In genomic region chr5:32275421-32275765, GRCh38 we compare ENCODE assay signal across 13 cellular contexts. TPM values are rescaled to one million over a fixed set of nuclear protein-coding genes. Genes with fewer than 3 reads are reported as not detected.
A peak's percentile ranks its signal among the peaks of the same experiment; 100 is the strongest.
DNase-seq lines count a peak whose midpoint lies in the region; ATAC-seq and TF ChIP-seq lines count a peak whose summit lies in the region.
"Had no signal": no experiment of that assay in that cellular context is flagged by ENCODE, and none has a peak within 500 bp of the region (broad histone marks: within the 10 kb centered on the region; RNA-seq: fewer than 3 reads in every experiment).

No MANE protein-coding gene starts in this region.

- peaks cover 5% of the 10 kb centered on the region for H3K36me3 Mint-ChIP-seq in activated naive CD4-positive, alpha-beta T cell treated with anti-CD3 and anti-CD28 coated beads, Interleukin-2, amount 50 U/mL, for 24 hours
- peaks cover 0 to under 1% of the 10 kb centered on the region in 2 donors for H3K36me3 Mint-ChIP-seq in activated naive CD4-positive, alpha-beta T cell treated with anti-CD3 and anti-CD28 coated beads, Interleukin-2, amount 50 U/mL, for 72 hours

- TF ChIP-seq CTCF in adrenal gland (IDR thresholded peaks at IDR 0.05) (no peak), stomach (IDR thresholded peaks at IDR 0.05) (no peak), spleen (IDR thresholded peaks at IDR 0.05 in 8 of 11, conservative IDR thresholded peaks at IDR 0.05 in 3 of 11) (no peak)

- WGBS in adrenal gland, 4 donors = 81 to 90% (median 82%) methylated on average over 3 of the region's 3 CpGs
- 46 to 75% (median 68%) methylated on average over 3 of the region's 3 CpGs for WGBS in stomach, 5 donors
- 77 to 85% (median 80%) methylated on average over 3 of the region's 3 CpGs for WGBS in spleen, 5 donors

- H3K27ac Mint-ChIP-seq in activated naive CD4-positive, alpha-beta T cell treated with anti-CD3 and anti-CD28 coated beads, Interleukin-2, amount 50 U/mL, for 24 hours = peak overlapping the region; percentile 66
- H3K27ac Mint-ChIP-seq in activated naive CD4-positive, alpha-beta T cell treated with anti-CD3 and anti-CD28 coated beads, Interleukin-2, amount 50 U/mL, for 72 hours = no peak overlapping the region
- H3K27ac Mint-ChIP-seq: activated naive CD8-positive, alpha-beta T cell; stimulated activated memory B cell treated with anti-CD40 and anti-IgM and Interleukin-4, amounts not matched to agents 10 μg/mL and 1 μg/mL and 100 μg/mL, for 72 hours had no signal

- H3K27me3 ChIP-seq in adrenal gland = no peaks in the 10 kb centered on the region
- H3K27me3 ChIP-seq in stomach = no peaks in the 10 kb centered on the region
- no peaks in the 10 kb centered on the region for H3K27me3 ChIP-seq in spleen (replicated peaks in 1 of 7)

- no peak for DNase-seq in activated naive CD4-positive, alpha-beta T cell treated with anti-CD3 and anti-CD28 coated beads, Interleukin-2, amount 50 U/mL, for 72 hours (ENCODE audit: low spot score in 2 of 2)
- DNase-seq in adrenal gland (peak in 1 of 7 donors; percentile 24), left kidney (ENCODE audit: low read depth, low spot score) (peak; percentile 43), stomach (no peak), spleen (no peak), RKO (ENCODE audit: low spot score) (no peak), AG20443 (ENCODE audit: low spot score) (no peak)
- DNase-seq: NCI-H1436, NCI-H748 treated with DMSO at 0.1 percent for 48 hours, SK-N-SH had no signal

- ATAC-seq in activated naive CD4-positive, alpha-beta T cell treated with anti-CD3 and anti-CD28 coated beads, Interleukin-2, amount 50 U/mL, for 72 hours = no peak
- ATAC-seq: stimulated activated memory B cell treated with anti-CD40 and anti-IgM and Interleukin-4, amounts not matched to agents 10 μg/mL and 1 μg/mL and 100 μg/mL, for 72 hours had no signal

- H3K4me1 ChIP-seq in adrenal gland (replicated peaks in 1 of 2) (peaks cover 19 to 27% of the 10 kb centered on the region in 2 donors), stomach (peaks cover 30 to 64% (median 47%) of the 10 kb centered on the region in 4 donors), spleen (peaks cover 13 to 73% (median 45%) of the 10 kb centered on the region in 6 donors)

- peak overlapping the region; percentile 6 for H3K4me3 Mint-ChIP-seq in activated naive CD4-positive, alpha-beta T cell treated with anti-CD3 and anti-CD28 coated beads, Interleukin-2, amount 50 U/mL, for 24 hours
- H3K4me3 Mint-ChIP-seq: activated naive CD8-positive, alpha-beta T cell; stimulated activated memory B cell treated with anti-CD40 and anti-IgM and Interleukin-4, amounts not matched to agents 10 μg/mL and 1 μg/mL and 100 μg/mL, for 72 hours had no signal

- peak overlapping the region in 3 of 5 donors; percentile 8 to 71 (median 11) for H3K27ac ChIP-seq in adrenal gland
- peak overlapping the region; percentile 20 to 80 (median 38) for H3K27ac ChIP-seq in stomach
- peak overlapping the region in 4 of 8 donors; percentile 13 to 61 (median 42) for H3K27ac ChIP-seq in spleen

- H3K4me1 Mint-ChIP-seq in activated naive CD4-positive, alpha-beta T cell treated with anti-CD3 and anti-CD28 coated beads, Interleukin-2, amount 50 U/mL, for 24 hours = peaks cover 44% of the 10 kb centered on the region

- H3K27me3 Mint-ChIP-seq in activated naive CD4-positive, alpha-beta T cell treated with anti-CD3 and anti-CD28 coated beads, Interleukin-2, amount 50 U/mL, for 24 hours = no peaks in the 10 kb centered on the region
- H3K27me3 Mint-ChIP-seq: activated naive CD8-positive, alpha-beta T cell; stimulated activated memory B cell treated with anti-CD40 and anti-IgM and Interleukin-4, amounts not matched to agents 10 μg/mL and 1 μg/mL and 100 μg/mL, for 72 hours had no signal

- TF ChIP-seq POLR2A in adrenal gland (IDR thresholded peaks at IDR 0.05) = no peak
- TF ChIP-seq POLR2A in stomach (IDR thresholded peaks at IDR 0.05) = no peak
- no peak for TF ChIP-seq POLR2A in spleen (IDR thresholded peaks at IDR 0.05)

- H3K9me3 ChIP-seq in adrenal gland (replicated peaks in 1 of 3) = no peaks in the 10 kb centered on the region
- no peaks in the 10 kb centered on the region for H3K9me3 ChIP-seq in stomach
- no peaks in the 10 kb centered on the region for H3K9me3 ChIP-seq in spleen
- H3K9me3 ChIP-seq: SK-N-SH had no signal

- intact Hi-C loops in adrenal gland (cut with DNase I) = loop anchor here in 1 of 2 donors (10.0 kb wide), 1 partner anchor 49 kb away; no protein-coding TSS in a partner anchor
- intact Hi-C loops in stomach (cut with DNase I; ENCODE audit: low total_unique reads) = no loop called here
- intact Hi-C loops in spleen (cut with DNase I; ENCODE audit: low total_unique reads) = no loop called here

- TF ChIP-seq EP300 in stomach (IDR thresholded peaks at IDR 0.05) = no peak

- H3K36me3 ChIP-seq in adrenal gland (replicated peaks in 1 of 2) = peaks cover 0 to 22% of the 10 kb centered on the region in 2 donors
- H3K36me3 ChIP-seq in stomach = peaks cover 23 to 53% (median 48%) of the 10 kb centered on the region in 4 donors
- H3K36me3 ChIP-seq in spleen = peaks cover 0 to 54% (median 37%) of the 10 kb centered on the region in 6 donors

- no peaks in the 10 kb centered on the region for H3K9me3 Mint-ChIP-seq in activated naive CD4-positive, alpha-beta T cell treated with anti-CD3 and anti-CD28 coated beads, Interleukin-2, amount 50 U/mL, for 24 hours
- no peaks in the 10 kb centered on the region for H3K9me3 Mint-ChIP-seq in activated naive CD4-positive, alpha-beta T cell treated with anti-CD3 and anti-CD28 coated beads, Interleukin-2, amount 50 U/mL, for 72 hours
- H3K9me3 Mint-ChIP-seq: stimulated activated memory B cell treated with anti-CD40 and anti-IgM and Interleukin-4, amounts not matched to agents 10 μg/mL and 1 μg/mL and 100 μg/mL, for 72 hours had no signal

- H3K4me3 ChIP-seq in adrenal gland (no peak overlapping the region), stomach (no peak overlapping the region), spleen (no peak overlapping the region)

RNA-seq across cellular contexts. Expression of gene MTMR12, which starts 37.3 kb away (rescaled TPM):
- total RNA-seq in activated naive CD4-positive, alpha-beta T cell treated with anti-CD3 and anti-CD28 coated beads, Interleukin-2, amount 50 U/mL, for 72 hours = 10 to 100 TPM; 13.3 to 24.8 TPM
- total RNA-seq in adrenal gland (10 to 100 TPM; 21.7 to 30.7 (median 25.0) TPM), stomach (10 to 100 TPM; 35.6 to 51.9 (median 45.5) TPM), spleen (10 to 100 TPM; 26.3 to 42.2 (median 30.7) TPM)
- polyA plus RNA-seq in adrenal gland (10 to 100 TPM in 1 of 3 donors, 1 to 10 TPM in 2; 4.5 to 18.4 (median 6.5) TPM), stomach (10 to 100 TPM in 2 of 3 donors, 1 to 10 TPM in 1; 7.2 to 15.0 (median 11.5) TPM), spleen (1 to 10 TPM; 6.8 to 8.4 (median 7.8) TPM)
